ENCODE assay signal across 16 cellular contexts in genomic region chr11:45155627-45156180, GRCh38.
"Had no signal": no experiment of that assay in that cellular context is flagged by ENCODE, and none has a peak within 500 bp of the region (broad histone marks: within the 10 kb centered on the region; RNA-seq: fewer than 3 reads in every experiment).

No MANE protein-coding gene starts in this region.

- H3K27ac ChIP-seq: left lung, transverse colon, WERI-Rb-1 had no signal

- H3K27ac Mint-ChIP-seq: activated T-helper 17 cell treated with anti-CD3 and anti-CD28 coated beads, Interleukin-2, amount 50 U/mL, for 72 hours; dendritic cell treated with granulocyte-macrophage colony-stimulating factor and Interleukin-4, amounts not matched to agents 40 ng/mL and 50 ng/mL, for 4 days; nephron progenitor cell; stimulated activated naive B cell treated with anti-CD40 and anti-IgM and Interleukin-4, amounts not matched to agents 10 μg/mL and 1 μg/mL and 100 μg/mL, for 72 hours; T-helper 17 cell had no signal

- H3K4me3 ChIP-seq: left lung, transverse colon had no signal

- H3K36me3 ChIP-seq: left lung, transverse colon, WERI-Rb-1 had no signal

- H3K27me3 ChIP-seq: left lung, transverse colon had no signal

- H3K9me3 Mint-ChIP-seq: activated T-helper 17 cell treated with anti-CD3 and anti-CD28 coated beads, Interleukin-2, amount 50 U/mL, for 72 hours; dendritic cell treated with granulocyte-macrophage colony-stimulating factor and Interleukin-4, amounts not matched to agents 40 ng/mL and 50 ng/mL, for 4 days; nephron progenitor cell; stimulated activated naive B cell treated with anti-CD40 and anti-IgM and Interleukin-4, amounts not matched to agents 10 μg/mL and 1 μg/mL and 100 μg/mL, for 72 hours had no signal

- ATAC-seq: activated T-helper 17 cell treated with anti-CD3 and anti-CD28 coated beads, Interleukin-2, amount 50 U/mL, for 72 hours; left lung; T-helper 17 cell had no signal

- H3K4me3 Mint-ChIP-seq: activated T-helper 17 cell treated with anti-CD3 and anti-CD28 coated beads, Interleukin-2, amount 50 U/mL, for 72 hours; dendritic cell treated with granulocyte-macrophage colony-stimulating factor and Interleukin-4, amounts not matched to agents 40 ng/mL and 50 ng/mL, for 4 days; nephron progenitor cell; stimulated activated naive B cell treated with anti-CD40 and anti-IgM and Interleukin-4, amounts not matched to agents 10 μg/mL and 1 μg/mL and 100 μg/mL, for 72 hours; T-helper 17 cell had no signal

- DNase-seq: activated CD4-positive, alpha-beta T cell treated with anti-CD3 and anti-CD28 coated beads for 4 hours; activated naive CD4-positive, alpha-beta T cell treated with Interleukin-2 at 50 U/mL for 16 hours; cerebellar nuclear complex; hippocampal formation; kidney; left lung; mesenchymal stem cell; nephron progenitor cell; SIG-M5; stimulated activated CD4-positive, alpha-beta T cell treated with anti-CD3 and anti-CD28 coated beads, Interleukin-2, amount 100 ng/mL, for 48 hours; stimulated activated naive B cell treated with anti-CD40 and anti-IgM and Interleukin-4, amounts not matched to agents 10 μg/mL and 1 μg/mL and 100 μg/mL, for 72 hours; T-helper 17 cell; transverse colon; WERI-Rb-1 had no signal

- H3K27me3 Mint-ChIP-seq: activated T-helper 17 cell treated with anti-CD3 and anti-CD28 coated beads, Interleukin-2, amount 50 U/mL, for 72 hours; dendritic cell treated with granulocyte-macrophage colony-stimulating factor and Interleukin-4, amounts not matched to agents 40 ng/mL and 50 ng/mL, for 4 days; stimulated activated naive B cell treated with anti-CD40 and anti-IgM and Interleukin-4, amounts not matched to agents 10 μg/mL and 1 μg/mL and 100 μg/mL, for 72 hours; T-helper 17 cell had no signal

- H3K9me3 ChIP-seq: left lung, transverse colon had no signal
